In the genomic region with DNA sequence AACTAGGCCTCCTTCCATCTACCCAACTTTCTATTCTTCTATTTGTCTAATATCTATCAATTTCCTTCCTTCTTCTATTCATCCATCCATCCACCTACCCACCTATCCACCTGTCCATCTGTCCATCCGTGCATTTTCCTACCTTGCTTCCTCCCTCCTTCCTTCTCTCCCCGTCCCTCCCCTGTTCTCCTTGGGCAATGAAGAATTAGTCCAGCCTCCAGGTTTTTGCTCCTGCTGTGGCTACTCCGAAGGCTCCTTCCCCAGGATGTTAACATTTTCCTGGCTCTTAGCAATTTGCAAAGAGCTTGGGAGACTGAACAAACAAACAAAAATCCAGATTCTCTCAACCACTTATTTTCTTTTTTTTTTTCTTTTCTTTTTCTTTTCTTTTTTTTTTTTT, we compare ENCODE assay signal across 1 cellular context.
TF ChIP-seq lines count a peak whose summit lies in the region.

No MANE protein-coding gene starts in this region.

TF ChIP-seq in HepG2, 621 proteins besides CTCF, POLR2A, EP300 and RAD21:
- TF ChIP-seq, protein P1, sequence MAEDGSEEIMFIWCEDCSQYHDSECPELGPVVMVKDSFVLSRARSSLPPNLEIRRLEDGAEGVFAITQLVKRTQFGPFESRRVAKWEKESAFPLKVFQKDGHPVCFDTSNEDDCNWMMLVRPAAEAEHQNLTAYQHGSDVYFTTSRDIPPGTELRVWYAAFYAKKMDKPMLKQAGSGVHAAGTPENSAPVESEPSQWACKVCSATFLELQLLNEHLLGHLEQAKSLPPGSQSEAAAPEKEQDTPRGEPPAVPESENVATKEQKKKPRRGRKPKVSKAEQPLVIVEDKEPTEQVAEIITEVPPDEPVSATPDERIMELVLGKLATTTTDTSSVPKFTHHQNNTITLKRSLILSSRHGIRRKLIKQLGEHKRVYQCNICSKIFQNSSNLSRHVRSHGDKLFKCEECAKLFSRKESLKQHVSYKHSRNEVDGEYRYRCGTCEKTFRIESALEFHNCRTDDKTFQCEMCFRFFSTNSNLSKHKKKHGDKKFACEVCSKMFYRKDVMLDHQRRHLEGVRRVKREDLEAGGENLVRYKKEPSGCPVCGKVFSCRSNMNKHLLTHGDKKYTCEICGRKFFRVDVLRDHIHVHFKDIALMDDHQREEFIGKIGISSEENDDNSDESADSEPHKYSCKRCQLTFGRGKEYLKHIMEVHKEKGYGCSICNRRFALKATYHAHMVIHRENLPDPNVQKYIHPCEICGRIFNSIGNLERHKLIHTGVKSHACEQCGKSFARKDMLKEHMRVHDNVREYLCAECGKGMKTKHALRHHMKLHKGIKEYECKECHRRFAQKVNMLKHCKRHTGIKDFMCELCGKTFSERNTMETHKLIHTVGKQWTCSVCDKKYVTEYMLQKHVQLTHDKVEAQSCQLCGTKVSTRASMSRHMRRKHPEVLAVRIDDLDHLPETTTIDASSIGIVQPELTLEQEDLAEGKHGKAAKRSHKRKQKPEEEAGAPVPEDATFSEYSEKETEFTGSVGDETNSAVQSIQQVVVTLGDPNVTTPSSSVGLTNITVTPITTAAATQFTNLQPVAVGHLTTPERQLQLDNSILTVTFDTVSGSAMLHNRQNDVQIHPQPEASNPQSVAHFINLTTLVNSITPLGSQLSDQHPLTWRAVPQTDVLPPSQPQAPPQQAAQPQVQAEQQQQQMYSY (CRISPR knock-in tag; IDR thresholded peaks at IDR 0.05) = peak; percentile 85
- no peak for TF ChIP-seq ZNF256 (CRISPR knock-in tag; conservative IDR thresholded peaks at IDR 0.05)
- TF ChIP-seq SIN3A (IDR thresholded peaks at IDR 0.05; ENCODE audit: borderline replicate concordance, low read depth, low read length) = no peak
- TF ChIP-seq, protein P2, sequence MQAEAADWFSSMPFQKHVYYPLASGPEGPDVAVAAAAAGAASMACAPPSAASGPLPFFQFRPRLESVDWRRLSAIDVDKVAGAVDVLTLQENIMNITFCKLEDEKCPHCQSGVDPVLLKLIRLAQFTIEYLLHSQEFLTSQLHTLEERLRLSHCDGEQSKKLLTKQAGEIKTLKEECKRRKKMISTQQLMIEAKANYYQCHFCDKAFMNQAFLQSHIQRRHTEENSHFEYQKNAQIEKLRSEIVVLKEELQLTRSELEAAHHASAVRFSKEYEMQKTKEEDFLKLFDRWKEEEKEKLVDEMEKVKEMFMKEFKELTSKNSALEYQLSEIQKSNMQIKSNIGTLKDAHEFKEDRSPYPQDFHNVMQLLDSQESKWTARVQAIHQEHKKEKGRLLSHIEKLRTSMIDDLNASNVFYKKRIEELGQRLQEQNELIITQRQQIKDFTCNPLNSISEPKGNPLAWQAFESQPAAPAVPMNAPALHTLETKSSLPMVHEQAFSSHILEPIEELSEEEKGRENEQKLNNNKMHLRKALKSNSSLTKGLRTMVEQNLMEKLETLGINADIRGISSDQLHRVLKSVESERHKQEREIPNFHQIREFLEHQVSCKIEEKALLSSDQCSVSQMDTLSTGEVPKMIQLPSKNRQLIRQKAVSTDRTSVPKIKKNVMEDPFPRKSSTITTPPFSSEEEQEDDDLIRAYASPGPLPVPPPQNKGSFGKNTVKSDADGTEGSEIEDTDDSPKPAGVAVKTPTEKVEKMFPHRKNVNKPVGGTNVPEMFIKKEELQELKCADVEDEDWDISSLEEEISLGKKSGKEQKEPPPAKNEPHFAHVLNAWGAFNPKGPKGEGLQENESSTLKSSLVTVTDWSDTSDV (CRISPR knock-in tag; IDR thresholded peaks at IDR 0.05) = no peak
- TF ChIP-seq NPAS2 (CRISPR knock-in tag; IDR thresholded peaks at IDR 0.05; ENCODE audit: borderline replicate concordance) = no peak
